In genomic region chr10:99374972-99375371, GRCh38 we compare ENCODE assay signal across 5 cellular contexts.
TF ChIP-seq lines count a peak whose summit lies in the region.

No MANE protein-coding gene starts in this region.

TF ChIP-seq in SK-N-SH, 30 proteins besides CTCF, POLR2A, EP300 and RAD21:
- TF ChIP-seq GATA2 (CRISPR knock-in tag; IDR thresholded peaks at IDR 0.05) (no peak), NFIC (IDR thresholded peaks at IDR 0.05; ENCODE audit: borderline replicate concordance) (no peak), SMC3 (IDR thresholded peaks at IDR 0.05; ENCODE audit: low read depth, low read length) (no peak), JUND (IDR thresholded peaks at IDR 0.05) (no peak), FOXM1 (IDR thresholded peaks at IDR 0.05; ENCODE audit: low read depth) (no peak), YY1 (IDR thresholded peaks at IDR 0.05; ENCODE audit: low read depth) (no peak), TCF12 (IDR thresholded peaks at IDR 0.05) (no peak), POLR2AphosphoS5 (IDR thresholded peaks at IDR 0.05; ENCODE audit: low read depth, low read length) (no peak), ELF1 (IDR thresholded peaks at IDR 0.05) (no peak), SIN3A (IDR thresholded peaks at IDR 0.05; ENCODE audit: borderline replicate concordance, low read depth, low read length) (no peak)

TF ChIP-seq in SK-N-SH treated with all-trans-retinoic acid at 6 μM for 48 hours, 23 proteins besides CTCF, POLR2A, EP300 and RAD21 (continues in another document):
- no peak for TF ChIP-seq TCF4 (CRISPR knock-in tag; IDR thresholded peaks at IDR 0.05; ENCODE audit: borderline replicate concordance)
- TF ChIP-seq ESRRG (CRISPR knock-in tag; IDR thresholded peaks at IDR 0.05), result no peak
- TF ChIP-seq BACH2 (CRISPR knock-in tag; IDR thresholded peaks at IDR 0.05; ENCODE audit: borderline replicate concordance), result no peak
- no peak for TF ChIP-seq ARNTL (CRISPR knock-in tag; IDR thresholded peaks at IDR 0.05; ENCODE audit: borderline replicate concordance, low read depth)
- TF ChIP-seq PATZ1 (CRISPR knock-in tag; IDR thresholded peaks at IDR 0.05; ENCODE audit: borderline replicate concordance), result no peak
- TF ChIP-seq CREB5 (CRISPR knock-in tag; IDR thresholded peaks at IDR 0.05; ENCODE audit: low read depth), result no peak
- no peak for TF ChIP-seq PPARA (CRISPR knock-in tag; IDR thresholded peaks at IDR 0.05; ENCODE audit: borderline replicate concordance)
- no peak for TF ChIP-seq ZFP30 (CRISPR knock-in tag; IDR thresholded peaks at IDR 0.05)
- TF ChIP-seq RARB (CRISPR knock-in tag; IDR thresholded peaks at IDR 0.05), result no peak

TF ChIP-seq in IMR-90, 13 proteins besides CTCF, POLR2A, EP300 and RAD21:
- no peak for TF ChIP-seq SMC3 (IDR thresholded peaks at IDR 0.05; ENCODE audit: low read depth, low read length)
- no peak for TF ChIP-seq RFX5 (IDR thresholded peaks at IDR 0.05; ENCODE audit: low read depth, low read length)
- no peak for TF ChIP-seq NFE2L2 (IDR thresholded peaks at IDR 0.05; ENCODE audit: low read depth, low read length)
- no peak for TF ChIP-seq CHD1 (IDR thresholded peaks at IDR 0.05; ENCODE audit: low read depth, low read length)
- no peak for TF ChIP-seq MAZ (IDR thresholded peaks at IDR 0.05; ENCODE audit: borderline replicate concordance, low read depth, low read length)
- TF ChIP-seq ELK1 (IDR thresholded peaks at IDR 0.05; ENCODE audit: borderline replicate concordance, low read depth, low read length), result no peak
- no peak for TF ChIP-seq CEBPB (IDR thresholded peaks at IDR 0.05; ENCODE audit: low read depth, low read length)
- TF ChIP-seq MAFK (IDR thresholded peaks at IDR 0.05; ENCODE audit: low read depth, low read length), result no peak
- no peak for TF ChIP-seq MXI1 (IDR thresholded peaks at IDR 0.05; ENCODE audit: borderline replicate concordance, low read depth, low read length)
- TF ChIP-seq RCOR1 (IDR thresholded peaks at IDR 0.05; ENCODE audit: insufficient replicate concordance, low read length), result no peak
- no peak for TF ChIP-seq BHLHE40 (IDR thresholded peaks at IDR 0.05; ENCODE audit: low read depth, low read length)
- no peak for TF ChIP-seq USF2 (IDR thresholded peaks at IDR 0.05; ENCODE audit: low read depth, low read length)
- TF ChIP-seq FOS (IDR thresholded peaks at IDR 0.05; ENCODE audit: low read depth, low read length), result no peak

TF ChIP-seq in endothelial cell of umbilical vein, 7 proteins besides CTCF, POLR2A, EP300 and RAD21:
- TF ChIP-seq MYC (IDR thresholded peaks at IDR 0.05; ENCODE audit: low read depth, low read length) (no peak), GATA2 (IDR thresholded peaks at IDR 0.05; ENCODE audit: insufficient read depth, insufficient read length, low read depth, low read length) (peak; percentile 60)

TF ChIP-seq in HepG2, 621 proteins besides CTCF, POLR2A, EP300 and RAD21:
- TF ChIP-seq KDM1A (CRISPR knock-in tag; IDR thresholded peaks at IDR 0.05) (no peak), ZFYVE20 (CRISPR knock-in tag; IDR thresholded peaks at IDR 0.05; ENCODE audit: borderline replicate concordance, low read depth) (no peak), ZNF530 (CRISPR knock-in tag; IDR thresholded peaks at IDR 0.05; ENCODE audit: low read depth) (no peak), MTA3 (CRISPR knock-in tag; IDR thresholded peaks at IDR 0.05) (no peak), NFKB2 (CRISPR knock-in tag; IDR thresholded peaks at IDR 0.05; ENCODE audit: borderline replicate concordance) (no peak), PCBP2 (optimal IDR thresholded peaks at IDR 0.05; ENCODE audit: low read depth, low read length, poor library complexity, severe bottlenecking) (no peak), ZNF253 (CRISPR knock-in tag; IDR thresholded peaks at IDR 0.05; ENCODE audit: borderline replicate concordance) (no peak), SP5 (CRISPR knock-in tag; IDR thresholded peaks at IDR 0.05; ENCODE audit: borderline replicate concordance, low read depth) (no peak)
